Comparison of ENCODE assay signal across 9 cellular contexts in the genomic region with DNA sequence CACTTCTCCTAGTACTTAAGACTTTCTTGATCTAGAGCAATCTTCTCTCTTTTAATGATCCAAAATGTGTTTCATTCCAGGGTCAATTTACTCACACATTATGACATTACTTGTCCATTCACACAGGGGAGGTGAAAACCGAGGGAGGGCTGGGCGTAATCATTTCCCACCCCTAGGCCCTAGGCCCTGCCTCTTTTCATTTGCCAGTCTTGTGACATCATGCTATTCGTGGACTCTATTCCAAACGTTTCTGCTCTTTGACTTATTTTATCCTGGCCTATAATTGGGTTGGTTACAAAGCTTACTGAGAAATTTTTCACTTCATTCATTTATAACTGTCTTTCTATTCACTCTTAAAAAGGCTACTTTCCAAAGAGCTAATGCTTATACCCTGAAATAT. TPM values are rescaled to one million over a fixed set of nuclear protein-coding genes. Genes with fewer than 3 reads are reported as not detected.
DNase-seq lines count a peak whose midpoint lies in the region; ATAC-seq and TF ChIP-seq lines count a peak whose summit lies in the region.
"Had no signal": no experiment of that assay in that cellular context is flagged by ENCODE, and none has a peak within 500 bp of the region (broad histone marks: within the 10 kb centered on the region; RNA-seq: fewer than 3 reads in every experiment).

No MANE protein-coding gene starts in this region.

- peaks cover 39% of the 10 kb centered on the region for H3K4me1 Mint-ChIP-seq in MCF 10A (ENCODE audit: insufficient read depth, unreplicated experiment)
- H3K4me1 Mint-ChIP-seq in T-cell: peaks cover 52 to 64% (median 61%) of the 10 kb centered on the region in 3 donors
- peaks cover 31% of the 10 kb centered on the region for H3K4me1 Mint-ChIP-seq in type B pancreatic cell (ENCODE audit: unreplicated experiment)

- TF ChIP-seq CTCF in MCF 10A (IDR thresholded peaks at IDR 0.05; ENCODE audit: unreplicated experiment) (no peak), breast epithelium (IDR thresholded peaks at IDR 0.05) (no peak), esophagus squamous epithelium (IDR thresholded peaks at IDR 0.05) (no peak), type B pancreatic cell (conservative IDR thresholded peaks at IDR 0.05) (no peak)

- H3K4me1 ChIP-seq in breast epithelium (peaks cover 0 to 9% of the 10 kb centered on the region in 2 donors), esophagus squamous epithelium (peaks cover 23 to 64% (median 29%) of the 10 kb centered on the region in 3 donors)

- WGBS in esophagus squamous epithelium, 2 donors: 27 to 38% methylated on average over 4 of the region's 4 CpGs

- peak overlapping the region; percentile 93 for H3K27ac Mint-ChIP-seq in MCF 10A (ENCODE audit: low read depth, unreplicated experiment)
- peak overlapping the region; percentile 83 to 94 for H3K27ac Mint-ChIP-seq in T-cell
- peak overlapping the region; percentile 98 for H3K27ac Mint-ChIP-seq in type B pancreatic cell

- no peaks in the 10 kb centered on the region for H3K9me3 ChIP-seq in breast epithelium
- no peaks in the 10 kb centered on the region for H3K9me3 ChIP-seq in esophagus squamous epithelium

- intact Hi-C loops in MCF 10A (cut with micrococcal nuclease) (no loop called here), breast epithelium (cut with DNase I; ENCODE audit: low total_unique reads) (loop anchor here (5.0 to 10.0 kb wide), 3 partner anchors 51 to 1788 kb away; a partner anchor contains a TSS), esophagus squamous epithelium (cut with DNase I) (no loop called here)

- peak; percentile 6 for DNase-seq in MCF 10A (ENCODE audit: unreplicated experiment)
- DNase-seq in breast epithelium (ENCODE audit: low spot score in 2 of 2): no peak
- no peak for DNase-seq in T-cell
- no peak for DNase-seq in esophagus squamous epithelium (lab: John Stamatoyannopoulos, UW)
- DNase-seq in type B pancreatic cell (ENCODE audit: extremely low spot score, unreplicated experiment): no peak
- DNase-seq in iPS-NIHi7 (ENCODE audit: extremely low spot score): no peak
- DNase-seq: activated CD4-positive, CD25-positive, alpha-beta regulatory T cell had no signal

- TF ChIP-seq POLR2A in breast epithelium (IDR thresholded peaks at IDR 0.05): no peak
- no peak for TF ChIP-seq POLR2A in esophagus squamous epithelium (IDR thresholded peaks at IDR 0.05)

- H3K36me3 Mint-ChIP-seq in MCF 10A (ENCODE audit: insufficient read depth, unreplicated experiment): peaks cover 43% of the 10 kb centered on the region
- peaks cover 28% of the 10 kb centered on the region for H3K36me3 Mint-ChIP-seq in T-cell
- H3K36me3 Mint-ChIP-seq in type B pancreatic cell: peaks cover 30% of the 10 kb centered on the region

- POLR2A ChIA-PET in MCF 10A (lab: Yijun Ruan, JAX): interaction anchor here (0.6 to 5.4 kb wide), 6 partner anchors 14 to 130 kb away, joined by 3 to 71 read pairs (median 6); a partner anchor contains a TSS
- POLR2A ChIA-PET in T-cell (lab: Charles Lee): interaction anchor here (0.5 kb wide), 2 partner anchors 33 to 40 kb away, joined by 4 to 8 read pairs; no protein-coding TSS in a partner anchor

- BruUV-seq in MCF 10A (replicated peaks; lab: Mats Ljungman, UMichigan): no TSS peak

- H3K4me3 ChIP-seq in breast epithelium (peak overlapping the region in 1 of 3 donors; percentile 4), esophagus squamous epithelium (peak overlapping the region in 3 of 4 donors; percentile 8 to 94 (median 84))

- H3K27me3 Mint-ChIP-seq in MCF 10A (ENCODE audit: insufficient read depth, unreplicated experiment) (no peaks in the 10 kb centered on the region), T-cell (no peaks in the 10 kb centered on the region), type B pancreatic cell (no peaks in the 10 kb centered on the region)

- no peaks in the 10 kb centered on the region for H3K36me3 ChIP-seq in breast epithelium
- H3K36me3 ChIP-seq in esophagus squamous epithelium: peaks cover 0 to 51% (median 5%) of the 10 kb centered on the region in 3 donors

- H3K27ac ChIP-seq in breast epithelium (no peak overlapping the region), esophagus squamous epithelium (peak overlapping the region in 2 of 4 donors; percentile 95 to 97)

- peak overlapping the region; percentile 93 for H3K4me3 Mint-ChIP-seq in MCF 10A (ENCODE audit: unreplicated experiment)
- peak overlapping the region; percentile 97 to 98 (median 98) for H3K4me3 Mint-ChIP-seq in T-cell
- H3K4me3 Mint-ChIP-seq in type B pancreatic cell: peak overlapping the region; percentile 99

- H3K27me3 ChIP-seq in breast epithelium (no peaks in the 10 kb centered on the region), esophagus squamous epithelium (no peaks in the 10 kb centered on the region)

- CTCF ChIA-PET in MCF 10A (lab: Yijun Ruan, JAX) (interaction anchor here (0.6 to 3.1 kb wide), 3 partner anchors 50 to 130 kb away, joined by 3 to 16 read pairs (median 3); no protein-coding TSS in a partner anchor), T-cell (lab: Charles Lee) (no interaction called here)

- H3K9me3 Mint-ChIP-seq in MCF 10A (ENCODE audit: unreplicated experiment): no peaks in the 10 kb centered on the region
- H3K9me3 Mint-ChIP-seq in T-cell: no peaks in the 10 kb centered on the region
- H3K9me3 Mint-ChIP-seq in type B pancreatic cell: no peaks in the 10 kb centered on the region

- ATAC-seq in T-cell (replicated peaks in 1 of 4) (no peak), HG03095 (IDR thresholded peaks at IDR 0.05; ENCODE audit: unreplicated experiment) (no peak), GM19467 (IDR thresholded peaks at IDR 0.05; ENCODE audit: unreplicated experiment) (no peak)

RNA-seq across cellular contexts. Expression of a gene that starts 2.4 kb away (rescaled TPM):
- total RNA-seq in MCF 10A (2022) (39.8 and 44.2 TPM in 2 replicates), breast epithelium (10 to 100 TPM; 25.6 to 36.7 (median 29.6) TPM), T-cell (10 to 100 TPM; 15.5 to 29.1 (median 23.3) TPM), esophagus squamous epithelium (10 to 100 TPM; 26.5 to 40.9 (median 33.5) TPM), type B pancreatic cell (ENCODE audit: low replicate concordance) (42.4 and 45.3 TPM in 2 replicates)

RNA-seq across cellular contexts. Expression of a gene that starts 54.7 kb away (rescaled TPM):
- total RNA-seq in MCF 10A (2022): 58.0 and 64.4 TPM in 2 replicates
- total RNA-seq in breast epithelium: 10 to 100 TPM; 49.5 to 56.5 (median 51.4) TPM
- total RNA-seq in T-cell: 10 to 100 TPM; 33.1 to 42.2 (median 35.5) TPM
- 10 to 100 TPM; 35.8 to 63.4 (median 55.1) TPM for total RNA-seq in esophagus squamous epithelium
- total RNA-seq in type B pancreatic cell (ENCODE audit: low replicate concordance): 35.9 and 46.2 TPM in 2 replicates
